ENCODE assay signal across 21 cellular contexts in genomic region chr19:53518716-53519115, GRCh38. TPM values are rescaled to one million over a fixed set of nuclear protein-coding genes. Genes with fewer than 3 reads are reported as not detected.
DNase-seq lines count a peak whose midpoint lies in the region; ATAC-seq and TF ChIP-seq lines count a peak whose summit lies in the region.
"Had no signal": no experiment of that assay in that cellular context is flagged by ENCODE, and none has a peak within 500 bp of the region (broad histone marks: within the 10 kb centered on the region; RNA-seq: fewer than 3 reads in every experiment).

No MANE protein-coding gene starts in this region.

- ATAC-seq in right cardiac atrium (no peak), left ventricle myocardium superior (no peak)
- ATAC-seq: activated CD8-positive, alpha-beta memory T cell treated with anti-CD3 and anti-CD28 coated beads, Interleukin-2, amount 10 ng/mL, durations not matched to agents 7 days and 5 days; activated naive CD4-positive, alpha-beta T cell treated with anti-CD3 and anti-CD28 coated beads, Interleukin-2, amount 50 U/mL, for 72 hours; activated T-cell treated with anti-CD3 and anti-CD28 coated beads, Interleukin-2, amount 50 U/mL, for 72 hours; CD8-positive, alpha-beta T cell; left cardiac atrium; psoas muscle; T-helper 17 cell had no signal

- H3K27me3 ChIP-seq in right cardiac atrium (ENCODE audit: control insufficient read depth, insufficient read depth) (no peaks in the 10 kb centered on the region), hepatocyte (no peaks in the 10 kb centered on the region)

- H3K27ac ChIP-seq in right cardiac atrium (ENCODE audit: low read length) = peak overlapping the region; percentile 23
- peak overlapping the region; percentile 69 for H3K27ac ChIP-seq in hepatocyte
- H3K27ac ChIP-seq: WERI-Rb-1 had no signal

- H3K4me3 Mint-ChIP-seq in neural crest cell = peak overlapping the region; percentile 72
- no peak overlapping the region for H3K4me3 Mint-ChIP-seq in mesothelial cell of epicardium
- H3K4me3 Mint-ChIP-seq: T-helper 17 cell had no signal

- H2AFZ ChIP-seq in hepatocyte = no peak overlapping the region

- H4K20me1 ChIP-seq in hepatocyte (ENCODE audit: insufficient read depth, poor library complexity, severe bottlenecking) = no peaks in the 10 kb centered on the region

- H3K4me2 ChIP-seq in hepatocyte = no peak overlapping the region

- intact Hi-C loops in right cardiac atrium (cut with DNase I) (loop anchor here in 2 of 4 donors (10.0 kb wide), 2 partner anchors 94 to 324 kb away; partner anchors contain the start of gene ZNF665 (in 1 of the 2)), left ventricle myocardium superior (cut with micrococcal nuclease) (no loop called here)

- peak overlapping the region; percentile 79 for H3K27ac Mint-ChIP-seq in neural crest cell (ENCODE audit: unreplicated experiment)
- H3K27ac Mint-ChIP-seq in mesothelial cell of epicardium = no peak overlapping the region
- H3K27ac Mint-ChIP-seq: activated CD4-positive, alpha-beta T cell treated with anti-CD3 and anti-CD28 coated beads, Interleukin-2, amount 10 ng/mL, durations not matched to agents 7 days and 5 days; activated CD8-positive, alpha-beta memory T cell treated with anti-CD3 and anti-CD28 coated beads, Interleukin-2, amount 10 ng/mL, durations not matched to agents 7 days and 5 days; activated naive CD4-positive, alpha-beta T cell treated with anti-CD3 and anti-CD28 coated beads, Interleukin-2, amount 50 U/mL, for 72 hours; activated T-cell treated with anti-CD3 and anti-CD28 coated beads, Interleukin-2, amount 50 U/mL, for 72 hours; CD8-positive, alpha-beta T cell; T-helper 17 cell had no signal

- no peak for DNase-seq in right cardiac atrium
- DNase-seq in left ventricle myocardium superior = no peak
- DNase-seq in hepatocyte (ENCODE audit: low spot score) = no peak
- no peak for DNase-seq in neural crest cell (ENCODE audit: low read depth, low spot score)
- DNase-seq in DMS53 (lab: John Stamatoyannopoulos, UW) = no peak
- DNase-seq in mesothelial cell of epicardium (ENCODE audit: low spot score in 2 of 2, unreplicated experiment in 2 of 2) = no peak
- no peak for DNase-seq in NCI-H2227 (lab: John Stamatoyannopoulos, UW; ENCODE audit: unreplicated experiment)
- DNase-seq: activated CD4-positive, alpha-beta T cell treated with anti-CD3 and anti-CD28 coated beads, Interleukin-2, amount 10 ng/mL, durations not matched to agents 7 days and 5 days; activated CD8-positive, alpha-beta memory T cell treated with anti-CD3 and anti-CD28 coated beads, Interleukin-2, amount 10 ng/mL, durations not matched to agents 7 days and 5 days; aorta; CD8-positive, alpha-beta T cell; central memory CD4-positive, alpha-beta T cell; NCI-H1048; NCI-H187; psoas muscle; T-helper 17 cell; WERI-Rb-1 had no signal

- H3K36me3 ChIP-seq in hepatocyte (replicated peaks; ENCODE audit: insufficient read depth, low read depth) = no peaks in the 10 kb centered on the region
- H3K36me3 ChIP-seq: WERI-Rb-1 had no signal

- H3K4me1 ChIP-seq in right cardiac atrium (ENCODE audit: control insufficient read depth, insufficient read depth, low read length) = peaks cover 3% of the 10 kb centered on the region
- H3K4me1 ChIP-seq in hepatocyte (ENCODE audit: insufficient read depth) = peaks cover 5% of the 10 kb centered on the region

- TF ChIP-seq CTCF in hepatocyte (IDR thresholded peaks at IDR 0.05; ENCODE audit: poor library complexity) (no peak), neural crest cell (conservative IDR thresholded peaks at IDR 0.05) (no peak), mesothelial cell of epicardium (IDR thresholded peaks at IDR 0.05; ENCODE audit: unreplicated experiment) (no peak)

- H3K27me3 Mint-ChIP-seq in neural crest cell (ENCODE audit: low read depth) (peaks cover 3% of the 10 kb centered on the region), mesothelial cell of epicardium (ENCODE audit: low read depth) (no peaks in the 10 kb centered on the region)
- H3K27me3 Mint-ChIP-seq: activated CD4-positive, alpha-beta T cell treated with anti-CD3 and anti-CD28 coated beads, Interleukin-2, amount 10 ng/mL, durations not matched to agents 7 days and 5 days; activated CD8-positive, alpha-beta memory T cell treated with anti-CD3 and anti-CD28 coated beads, Interleukin-2, amount 10 ng/mL, durations not matched to agents 7 days and 5 days; T-helper 17 cell had no signal

- H3K9me2 ChIP-seq in hepatocyte (replicated peaks; ENCODE audit: insufficient read depth) = no peaks in the 10 kb centered on the region

- H3K4me3 ChIP-seq in right cardiac atrium (ENCODE audit: low read length) = no peak overlapping the region
- no peak overlapping the region for H3K4me3 ChIP-seq in hepatocyte
- H3K4me3 ChIP-seq: psoas muscle, skin epidermis had no signal

- H3K9me3 Mint-ChIP-seq in neural crest cell = peaks cover 13% of the 10 kb centered on the region
- H3K9me3 Mint-ChIP-seq in mesothelial cell of epicardium = no peaks in the 10 kb centered on the region

- H3K36me3 Mint-ChIP-seq in neural crest cell (ENCODE audit: low read depth) (peaks cover 31% of the 10 kb centered on the region), mesothelial cell of epicardium (peaks cover 3% of the 10 kb centered on the region)

- no peaks in the 10 kb centered on the region for H3K79me2 ChIP-seq in hepatocyte

- H3K9me3 ChIP-seq in right cardiac atrium (ENCODE audit: control insufficient read depth, low read length) (no peaks in the 10 kb centered on the region), hepatocyte (ENCODE audit: low read depth) (no peaks in the 10 kb centered on the region)

- peaks cover 29% of the 10 kb centered on the region for H3K4me1 Mint-ChIP-seq in neural crest cell
- peaks cover 13% of the 10 kb centered on the region for H3K4me1 Mint-ChIP-seq in mesothelial cell of epicardium

- 16% methylated on average over 1 of the region's 1 CpG for WGBS in right cardiac atrium
- WGBS in hepatocyte (ENCODE audit: low lambda C conversion rate, missing lambda C conversion rate) = 63% methylated on average over 1 of the region's 1 CpG

RNA-seq across cellular contexts. Expression of gene ZNF331, which starts 19.2 kb away (rescaled TPM):
- total RNA-seq in right cardiac atrium (10 to 100 TPM; 11.7 to 30.3 (median 15.2) TPM), left ventricle myocardium superior (10.7 TPM), hepatocyte (12.8 and 15.6 TPM in 2 replicates), neural crest cell (36.6 and 41.7 TPM in 2 replicates), mesothelial cell of epicardium (17.6 to 19.5 TPM (median 19.4 TPM) in 3 replicates)
- polyA plus RNA-seq in right cardiac atrium (22.2 TPM), hepatocyte (12.3 and 13.5 TPM in 2 replicates)

RNA-seq across cellular contexts. Expression of gene ZNF813, which starts 51.2 kb away (rescaled TPM):
- total RNA-seq in right cardiac atrium = 1 to 10 TPM; 1.4 to 2.4 (median 1.8) TPM
- polyA plus RNA-seq in right cardiac atrium = 0.86 TPM
- total RNA-seq in left ventricle myocardium superior = 1.3 TPM
- 7.7 and 8.6 TPM in 2 replicates for total RNA-seq in hepatocyte
- polyA plus RNA-seq in hepatocyte = 2.3 and 2.8 TPM in 2 replicates
- total RNA-seq in neural crest cell = 8.2 and 8.6 TPM in 2 replicates
- 5.4 to 6.1 TPM (median 6.0 TPM) in 3 replicates for total RNA-seq in mesothelial cell of epicardium
